Comparison of ENCODE assay signal across 1 cellular context in genomic region chr6:131400054-131400781, GRCh38.
TF ChIP-seq lines count a peak whose summit lies in the region.

No MANE protein-coding gene starts in this region.

TF ChIP-seq in SK-N-SH, 30 proteins besides CTCF, POLR2A, EP300 and RAD21 (continued from another document):
- TF ChIP-seq, protein P1, sequence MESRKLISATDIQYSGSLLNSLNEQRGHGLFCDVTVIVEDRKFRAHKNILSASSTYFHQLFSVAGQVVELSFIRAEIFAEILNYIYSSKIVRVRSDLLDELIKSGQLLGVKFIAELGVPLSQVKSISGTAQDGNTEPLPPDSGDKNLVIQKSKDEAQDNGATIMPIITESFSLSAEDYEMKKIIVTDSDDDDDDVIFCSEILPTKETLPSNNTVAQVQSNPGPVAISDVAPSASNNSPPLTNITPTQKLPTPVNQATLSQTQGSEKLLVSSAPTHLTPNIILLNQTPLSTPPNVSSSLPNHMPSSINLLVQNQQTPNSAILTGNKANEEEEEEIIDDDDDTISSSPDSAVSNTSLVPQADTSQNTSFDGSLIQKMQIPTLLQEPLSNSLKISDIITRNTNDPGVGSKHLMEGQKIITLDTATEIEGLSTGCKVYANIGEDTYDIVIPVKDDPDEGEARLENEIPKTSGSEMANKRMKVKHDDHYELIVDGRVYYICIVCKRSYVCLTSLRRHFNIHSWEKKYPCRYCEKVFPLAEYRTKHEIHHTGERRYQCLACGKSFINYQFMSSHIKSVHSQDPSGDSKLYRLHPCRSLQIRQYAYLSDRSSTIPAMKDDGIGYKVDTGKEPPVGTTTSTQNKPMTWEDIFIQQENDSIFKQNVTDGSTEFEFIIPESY (IDR thresholded peaks at IDR 0.05; ENCODE audit: borderline replicate concordance, low read depth), result 0 out of 2 replicates have a peak, but pooled peaks have one; percentile 15
- TF ChIP-seq FOXM1 (IDR thresholded peaks at IDR 0.05; ENCODE audit: low read depth), result peak; percentile 34; the same call in 1 of the 2 replicates
- peak; percentile 89 for TF ChIP-seq FOSL2 (IDR thresholded peaks at IDR 0.05; ENCODE audit: borderline replicate concordance, low read depth)
- TF ChIP-seq NRF1 (IDR thresholded peaks at IDR 0.05; ENCODE audit: low read depth, low read length), result no peak
- peak; percentile 52; the same call in 1 of the 2 replicates for TF ChIP-seq TEAD4 (IDR thresholded peaks at IDR 0.05; ENCODE audit: borderline replicate concordance, insufficient read depth)
- TF ChIP-seq POLR2AphosphoS5 (IDR thresholded peaks at IDR 0.05; ENCODE audit: low read depth, low read length), result 0 out of 2 replicates have a peak, but pooled peaks have one; percentile 20
- peak; percentile 59; the same call in 1 of the 2 replicates for TF ChIP-seq RXRA (IDR thresholded peaks at IDR 0.05; ENCODE audit: borderline replicate concordance, low read depth)
- peak; percentile 91 for TF ChIP-seq JUND (IDR thresholded peaks at IDR 0.05)
- TF ChIP-seq NFIC (IDR thresholded peaks at IDR 0.05; ENCODE audit: borderline replicate concordance), result peak; percentile 72
